11 cellular contexts compared by ENCODE assay signal in genomic region chr12:23221066-23221465, GRCh38.
DNase-seq lines count a peak whose midpoint lies in the region; ATAC-seq and TF ChIP-seq lines count a peak whose summit lies in the region.
"Had no signal": no experiment of that assay in that cellular context is flagged by ENCODE, and none has a peak within 500 bp of the region (broad histone marks: within the 10 kb centered on the region; RNA-seq: fewer than 3 reads in every experiment).

No MANE protein-coding gene starts in this region.

- POLR2A ChIA-PET in RWPE1 (lab: Yijun Ruan, JAX; ENCODE audit: low non-redundant PET): no interaction called here

- intact Hi-C loops in ascending aorta (cut with DNase I): loop anchor here (5.0 kb wide), 1 partner anchor 141 kb away; no protein-coding TSS in a partner anchor
- intact Hi-C loops in heart left ventricle (cut with DNase I): no loop called here

- H3K27me3 ChIP-seq in H7 (ENCODE audit: control insufficient read depth, insufficient read depth, low read length) (no peaks in the 10 kb centered on the region), foreskin keratinocyte (no peaks in the 10 kb centered on the region), ascending aorta (no peaks in the 10 kb centered on the region), heart left ventricle (no peaks in the 10 kb centered on the region)

- no peak overlapping the region for H3K4me3 ChIP-seq in H7 (ENCODE audit: insufficient read depth, low read depth, low read length)
- H3K4me3 ChIP-seq in ascending aorta: no peak overlapping the region
- H3K4me3 ChIP-seq in heart left ventricle: no peak overlapping the region
- H3K4me3 ChIP-seq: spleen had no signal

- no peak overlapping the region for H3K4me3 Mint-ChIP-seq in stimulated activated naive B cell treated with anti-CD40 and anti-IgM and Interleukin-4, amounts not matched to agents 10 μg/mL and 1 μg/mL and 100 μg/mL, for 72 hours
- H3K4me3 Mint-ChIP-seq: central memory CD8-positive, alpha-beta T cell had no signal

- CTCF ChIA-PET in RWPE1 (lab: Yijun Ruan, JAX): interaction anchor here (0.6 kb wide), 1 partner anchor 180 kb away, joined by 3 read pairs; no protein-coding TSS in a partner anchor

- peak; percentile 52 for DNase-seq in H7
- peak; percentile 5 for DNase-seq in RWPE1 (ENCODE audit: low spot score)
- peak in 1 of 2 donors; percentile 14 for DNase-seq in foreskin keratinocyte
- DNase-seq in stimulated activated naive B cell treated with anti-CD40 and anti-IgM and Interleukin-4, amounts not matched to agents 10 μg/mL and 1 μg/mL and 100 μg/mL, for 72 hours: no peak
- DNase-seq in ascending aorta (ENCODE audit: low spot score in 2 of 2): no peak
- DNase-seq in heart left ventricle: no peak
- DNase-seq: AML-193, spleen had no signal

- H3K9me3 ChIP-seq in ascending aorta (peaks cover 3 to 5% of the 10 kb centered on the region in 2 donors), heart left ventricle (peaks cover 0 to 5% (median 0%) of the 10 kb centered on the region in 12 donors)

- 61 to 66% (median 65%) methylated on average over 4 of the region's 4 CpGs for WGBS in heart left ventricle, 4 donors

- H3K27me3 Mint-ChIP-seq in stimulated activated naive B cell treated with anti-CD40 and anti-IgM and Interleukin-4, amounts not matched to agents 10 μg/mL and 1 μg/mL and 100 μg/mL, for 72 hours: peaks cover 3 to 5% of the 10 kb centered on the region in 2 donors
- H3K27me3 Mint-ChIP-seq: central memory CD8-positive, alpha-beta T cell had no signal

- no peak overlapping the region for H3K27ac ChIP-seq in 22Rv1
- no peak overlapping the region for H3K27ac ChIP-seq in RWPE1
- no peak overlapping the region for H3K27ac ChIP-seq in foreskin keratinocyte
- H3K27ac ChIP-seq in ascending aorta: no peak overlapping the region
- no peak overlapping the region for H3K27ac ChIP-seq in heart left ventricle
- H3K27ac ChIP-seq: spleen had no signal

- peaks cover 0 to 4% of the 10 kb centered on the region in 2 donors for H3K9me3 Mint-ChIP-seq in stimulated activated naive B cell treated with anti-CD40 and anti-IgM and Interleukin-4, amounts not matched to agents 10 μg/mL and 1 μg/mL and 100 μg/mL, for 72 hours
- H3K9me3 Mint-ChIP-seq: central memory CD8-positive, alpha-beta T cell had no signal

- no peaks in the 10 kb centered on the region for H3K36me3 ChIP-seq in H7 (replicated peaks; ENCODE audit: control insufficient read depth, insufficient read depth, low read length)
- no peaks in the 10 kb centered on the region for H3K36me3 ChIP-seq in ascending aorta
- H3K36me3 ChIP-seq in heart left ventricle: no peaks in the 10 kb centered on the region
- H3K36me3 ChIP-seq: spleen had no signal

- no peak for TF ChIP-seq POLR2A in heart left ventricle (IDR thresholded peaks at IDR 0.05)

- ATAC-seq in foreskin keratinocyte: peak; percentile 72
- ATAC-seq in stimulated activated naive B cell treated with anti-CD40 and anti-IgM and Interleukin-4, amounts not matched to agents 10 μg/mL and 1 μg/mL and 100 μg/mL, for 72 hours (replicated peaks): no peak
- no peak for ATAC-seq in GM18511 (IDR thresholded peaks at IDR 0.05; ENCODE audit: unreplicated experiment)
- ATAC-seq in heart left ventricle: no peak

- no peak overlapping the region for H3K27ac Mint-ChIP-seq in stimulated activated naive B cell treated with anti-CD40 and anti-IgM and Interleukin-4, amounts not matched to agents 10 μg/mL and 1 μg/mL and 100 μg/mL, for 72 hours

- H3K4me1 Mint-ChIP-seq in stimulated activated naive B cell treated with anti-CD40 and anti-IgM and Interleukin-4, amounts not matched to agents 10 μg/mL and 1 μg/mL and 100 μg/mL, for 72 hours: no peaks in the 10 kb centered on the region
- H3K4me1 Mint-ChIP-seq: central memory CD8-positive, alpha-beta T cell had no signal

- H3K4me1 ChIP-seq in foreskin keratinocyte: no peaks in the 10 kb centered on the region
- H3K4me1 ChIP-seq in ascending aorta: no peaks in the 10 kb centered on the region
- H3K4me1 ChIP-seq in heart left ventricle: peaks cover 0 to 6% (median 0%) of the 10 kb centered on the region in 12 donors
- H3K4me1 ChIP-seq: spleen had no signal

- H3K36me3 Mint-ChIP-seq in stimulated activated naive B cell treated with anti-CD40 and anti-IgM and Interleukin-4, amounts not matched to agents 10 μg/mL and 1 μg/mL and 100 μg/mL, for 72 hours: no peaks in the 10 kb centered on the region

- peak; percentile 77 for TF ChIP-seq CTCF in 22Rv1 (IDR thresholded peaks at IDR 0.05)
- TF ChIP-seq CTCF in RWPE1 (conservative IDR thresholded peaks at IDR 0.05; ENCODE audit: low read depth): no peak
- peak; percentile 60 for TF ChIP-seq CTCF in foreskin keratinocyte (conservative IDR thresholded peaks at IDR 0.05)
- TF ChIP-seq CTCF in ascending aorta (IDR thresholded peaks at IDR 0.05): no peak
- TF ChIP-seq CTCF in heart left ventricle (IDR thresholded peaks at IDR 0.05): peak in 3 of 12 donors; percentile 4 to 14 (median 12)

Comparison
In these comparisons a context has a peak if more than half of its experiments do, and no peak if none do; other contexts are left out.
1. CTCF ChIP-seq: peak in 22Rv1 (single experiment) and foreskin keratinocyte (single experiment); none in RWPE1 (single experiment) and ascending aorta (0 of 3).
2. DNase-seq: peak in H7 (single experiment) and RWPE1 (single experiment); none in stimulated activated naive B cell treated with anti-CD40 and anti-IgM and Interleukin-4, amounts not matched to agents 10 μg/mL and 1 μg/mL and 100 μg/mL, for 72 hours (single experiment), ascending aorta (0 of 2) and heart left ventricle (0 of 5).